In genomic region chr1:167936068-167936929, GRCh38 we compare ENCODE assay signal across 8 cellular contexts.
A peak's percentile ranks its signal among the peaks of the same experiment; 100 is the strongest.
DNase-seq lines count a peak whose midpoint lies in the region; ATAC-seq, FAIRE-seq and TF ChIP-seq lines count a peak whose summit lies in the region.

Gene DCAF6, plus strand, starts transcription at chr1:167936683. Its CDS starts 229 bp downstream, at chr1:167936912.

- ATAC-seq in GM19035 (IDR thresholded peaks at IDR 0.05; ENCODE audit: unreplicated experiment) (peak; percentile 77), HG03354 (IDR thresholded peaks at IDR 0.05; ENCODE audit: poor library complexity, severe bottlenecking, unreplicated experiment) (peak; percentile 76)
- ATAC-seq in activated CD4-positive, CD25-positive, alpha-beta regulatory T cell treated with anti-CD3 and anti-CD28 coated beads, Interleukin-2, amount 50 U/mL, for 24 hours: peak; percentile 79 to 83

- DNase-seq in AG09319 (ENCODE audit: extremely low read depth, low read depth) (peak; percentile 97), NCI-H446 treated with DMSO at 0.1 percent for 48 hours (lab: John Stamatoyannopoulos, UW) (peak; percentile 99), cerebellar cortex (ENCODE audit: low spot score) (peak; percentile 99)
- DNase-seq in stimulated activated CD4-positive, alpha-beta T cell treated with anti-CD3 and anti-CD28 coated beads, Interleukin-12 subunit alpha, Interleukin-12 subunit beta, amount 100 ng/mL, for 4 hours: peak; percentile 92

- FAIRE-seq in islet of Langerhans (lab: Jason Lieb, UNC): peak; percentile 82

- no peak for TF ChIP-seq CTCF in AG09319 (IDR thresholded peaks at IDR 0.05; ENCODE audit: low read depth, low read length)

Comparison
In these comparisons a context has a peak if more than half of its experiments do, and no peak if none do; other contexts are left out.
1. Peak in every context shown above with its lines: DNase-seq and ATAC-seq.